In genomic region chr1:110787328-110788071, GRCh38 we compare ENCODE assay signal across 9 cellular contexts.
A peak's percentile ranks its signal among the peaks of the same experiment; 100 is the strongest.
DNase-seq lines count a peak whose midpoint lies in the region; ATAC-seq and TF ChIP-seq lines count a peak whose summit lies in the region.
"Had no signal": no experiment of that assay in that cellular context is flagged by ENCODE, and none has a peak within 500 bp of the region (broad histone marks: within the 10 kb centered on the region; RNA-seq: fewer than 3 reads in every experiment).

No MANE protein-coding gene starts in this region.

- intact Hi-C loops in activated CD4-positive, alpha-beta memory T cell treated with anti-CD3 and anti-CD28 coated beads for 36 hours (cut with micrococcal nuclease): loop anchor here (5.0 to 10.0 kb wide), 2 partner anchors 95 to 233 kb away; no protein-coding TSS in a partner anchor
- intact Hi-C loops in Caco-2 (cut with micrococcal nuclease; ENCODE audit: unreplicated experiment) (loop anchor here (10.0 kb wide), 1 partner anchor 263 kb away; no protein-coding TSS in a partner anchor), sciatic nerve (cut with DNase I) (no loop called here)

- no peak overlapping the region for H3K4me3 Mint-ChIP-seq in activated CD4-positive, alpha-beta memory T cell treated with anti-CD3 and anti-CD28 coated beads for 36 hours
- H3K4me3 Mint-ChIP-seq in Caco-2 (ENCODE audit: unreplicated experiment): no peak overlapping the region

- H3K9me3 Mint-ChIP-seq in activated CD4-positive, alpha-beta memory T cell treated with anti-CD3 and anti-CD28 coated beads for 36 hours: peaks cover 14% of the 10 kb centered on the region
- no peaks in the 10 kb centered on the region for H3K9me3 Mint-ChIP-seq in Caco-2 (ENCODE audit: unreplicated experiment)

- H3K4me3 ChIP-seq in Caco-2 (ENCODE audit: low read depth, low read length) (no peak overlapping the region), BE2C (ENCODE audit: low read depth, low read length) (no peak overlapping the region)
- H3K4me3 ChIP-seq: thoracic aorta had no signal

- ATAC-seq in HG03066 (IDR thresholded peaks at IDR 0.05; ENCODE audit: low read depth, unreplicated experiment): peak; percentile 87
- ATAC-seq in sciatic nerve: no peak

- H3K27me3 ChIP-seq in Caco-2 (replicated peaks; ENCODE audit: control insufficient read depth, insufficient read depth, low read length) (no peaks in the 10 kb centered on the region), BE2C (peaks cover 32% of the 10 kb centered on the region)

- no peaks in the 10 kb centered on the region for H3K4me1 ChIP-seq in Caco-2
- H3K4me1 ChIP-seq in BE2C: no peaks in the 10 kb centered on the region

- H3K4me1 Mint-ChIP-seq in activated CD4-positive, alpha-beta memory T cell treated with anti-CD3 and anti-CD28 coated beads for 36 hours (ENCODE audit: low read depth): peaks cover 50% of the 10 kb centered on the region
- no peaks in the 10 kb centered on the region for H3K4me1 Mint-ChIP-seq in Caco-2 (ENCODE audit: low read depth, unreplicated experiment)

- CTCF ChIA-PET in activated CD4-positive, alpha-beta memory T cell treated with anti-CD3 and anti-CD28 coated beads for 36 hours (lab: Charles Lee): interaction anchor here (0.8 to 7.5 kb wide), 19 partner anchors 12 to 580 kb away, joined by 3 to 50 read pairs (median 4); partner anchors contain the start of gene KCNA2
- CTCF ChIA-PET in Caco-2 (lab: Charles Lee): no interaction called here

- H3K27me3 Mint-ChIP-seq in activated CD4-positive, alpha-beta memory T cell treated with anti-CD3 and anti-CD28 coated beads for 36 hours: no peaks in the 10 kb centered on the region
- peaks cover 10% of the 10 kb centered on the region for H3K27me3 Mint-ChIP-seq in Caco-2 (ENCODE audit: insufficient read depth, unreplicated experiment)

- DNase-seq in stimulated activated CD4-positive, alpha-beta T cell treated with anti-CD3 and anti-CD28 coated beads, Interleukin-1b, Interleukin-23, amount 100 ng/mL, for 48 hours: peak; percentile 9
- no peak for DNase-seq in stimulated activated CD4-positive, alpha-beta T cell treated with anti-CD3 and anti-CD28 coated beads, Interleukin-4, amount 100 ng/mL, for 24 hours
- peak; percentile 38 for DNase-seq in activated CD4-positive, alpha-beta memory T cell treated with anti-CD3 and anti-CD28 coated beads for 36 hours
- no peak for DNase-seq in Caco-2
- DNase-seq in BE2C: no peak
- no peak for DNase-seq in mesenteric fat pad (ENCODE audit: low spot score)
- no peak for DNase-seq in sciatic nerve (ENCODE audit: low spot score)

- peak overlapping the region; percentile 66 for H3K27ac Mint-ChIP-seq in activated CD4-positive, alpha-beta memory T cell treated with anti-CD3 and anti-CD28 coated beads for 36 hours
- no peak overlapping the region for H3K27ac Mint-ChIP-seq in Caco-2 (ENCODE audit: unreplicated experiment)

- H3K9me3 ChIP-seq in Caco-2 (no peaks in the 10 kb centered on the region), BE2C (peaks cover 4% of the 10 kb centered on the region; the same call in 1 of the 2 replicates)

- POLR2A ChIA-PET in activated CD4-positive, alpha-beta memory T cell treated with anti-CD3 and anti-CD28 coated beads for 36 hours (lab: Charles Lee): no interaction called here
- POLR2A ChIA-PET in Caco-2 (lab: Charles Lee): no interaction called here

- no peak for TF ChIP-seq CTCF in Caco-2 (IDR thresholded peaks at IDR 0.05; ENCODE audit: insufficient read depth in 1 of 2, low read depth in 1 of 2, low read length in 1 of 2, severe bottlenecking in 1 of 2, unreplicated experiment in 1 of 2)
- no peak for TF ChIP-seq CTCF in BE2C (IDR thresholded peaks at IDR 0.05; ENCODE audit: low read depth, low read length)

- no TSS peak for BruUV-seq in Caco-2 (replicated peaks; lab: Mats Ljungman, UMichigan)

- peaks cover 7% of the 10 kb centered on the region for H3K36me3 Mint-ChIP-seq in activated CD4-positive, alpha-beta memory T cell treated with anti-CD3 and anti-CD28 coated beads for 36 hours
- no peaks in the 10 kb centered on the region for H3K36me3 Mint-ChIP-seq in Caco-2 (ENCODE audit: insufficient read depth, unreplicated experiment)

- H3K36me3 ChIP-seq in Caco-2 (ENCODE audit: control insufficient read depth, insufficient read depth, low read length) (no peaks in the 10 kb centered on the region), BE2C (no peaks in the 10 kb centered on the region)
- H3K36me3 ChIP-seq: thoracic aorta had no signal

Comparison
In these comparisons a context has a peak if more than half of its experiments do, and no peak if none do; other contexts are left out.
1. DNase-seq: peak in stimulated activated CD4-positive, alpha-beta T cell treated with anti-CD3 and anti-CD28 coated beads, Interleukin-1b, Interleukin-23, amount 100 ng/mL, for 48 hours (single experiment) and activated CD4-positive, alpha-beta memory T cell treated with anti-CD3 and anti-CD28 coated beads for 36 hours (single experiment); none in stimulated activated CD4-positive, alpha-beta T cell treated with anti-CD3 and anti-CD28 coated beads, Interleukin-4, amount 100 ng/mL, for 24 hours (single experiment), Caco-2 (0 of 2), BE2C (single experiment), mesenteric fat pad (single experiment) and sciatic nerve (single experiment).